In genomic region chr12:79115743-79116142, GRCh38 we compare ENCODE assay signal across 17 cellular contexts.
DNase-seq lines count a peak whose midpoint lies in the region; ATAC-seq and TF ChIP-seq lines count a peak whose summit lies in the region.
"Had no signal": no experiment of that assay in that cellular context is flagged by ENCODE, and none has a peak within 500 bp of the region (broad histone marks: within the 10 kb centered on the region; RNA-seq: fewer than 3 reads in every experiment).

No MANE protein-coding gene starts in this region.

- H3K4me1 Mint-ChIP-seq in stimulated activated effector memory CD8-positive, alpha-beta T cell treated with anti-CD3 and anti-CD28 coated beads, Interleukin-12 subunit alpha, Interleukin-12 subunit beta, amount 100 ng/mL, for 72 hours = no peaks in the 10 kb centered on the region
- H3K4me1 Mint-ChIP-seq: CD4-positive, alpha-beta memory T cell had no signal

- no peak overlapping the region for H3K4me3 Mint-ChIP-seq in stimulated activated effector memory CD8-positive, alpha-beta T cell treated with anti-CD3 and anti-CD28 coated beads, Interleukin-12 subunit alpha, Interleukin-12 subunit beta, amount 100 ng/mL, for 72 hours
- H3K4me3 Mint-ChIP-seq: CD4-positive, alpha-beta memory T cell had no signal

- H3K27me3 ChIP-seq in left lung = no peaks in the 10 kb centered on the region

- H3K4me3 ChIP-seq in left lung = no peak overlapping the region
- H3K4me3 ChIP-seq: HAP-1 had no signal

- TF ChIP-seq CTCF in left lung (IDR thresholded peaks at IDR 0.05) = no peak

- no peaks in the 10 kb centered on the region for H3K36me3 ChIP-seq in left lung
- H3K36me3 ChIP-seq: HAP-1 had no signal

- peaks cover 15% of the 10 kb centered on the region for H3K9me3 Mint-ChIP-seq in stimulated activated effector memory CD8-positive, alpha-beta T cell treated with anti-CD3 and anti-CD28 coated beads, Interleukin-12 subunit alpha, Interleukin-12 subunit beta, amount 100 ng/mL, for 72 hours

- ATAC-seq in GM18517 (IDR thresholded peaks at IDR 0.05; ENCODE audit: unreplicated experiment) = peak; percentile 77
- peak; percentile 85 for ATAC-seq in GM19463 (IDR thresholded peaks at IDR 0.05; ENCODE audit: unreplicated experiment)
- peak; percentile 40 for ATAC-seq in HG02610 (IDR thresholded peaks at IDR 0.05; ENCODE audit: unreplicated experiment)
- ATAC-seq in HG03342 (IDR thresholded peaks at IDR 0.05; ENCODE audit: unreplicated experiment) = peak; percentile 71
- no peak for ATAC-seq in left lung
- no peak for ATAC-seq in HG03139 (IDR thresholded peaks at IDR 0.05; ENCODE audit: unreplicated experiment)
- no peak for ATAC-seq in stimulated activated effector memory CD8-positive, alpha-beta T cell treated with anti-CD3 and anti-CD28 coated beads, Interleukin-12 subunit alpha, Interleukin-12 subunit beta, amount 100 ng/mL, for 72 hours

- H3K27ac ChIP-seq in left lung = no peak overlapping the region

- intact Hi-C loops in left lung (cut with DNase I) = no loop called here

- no peak overlapping the region for H3K27ac Mint-ChIP-seq in stimulated activated effector memory CD8-positive, alpha-beta T cell treated with anti-CD3 and anti-CD28 coated beads, Interleukin-12 subunit alpha, Interleukin-12 subunit beta, amount 100 ng/mL, for 72 hours
- H3K27ac Mint-ChIP-seq: CD4-positive, alpha-beta memory T cell had no signal

- H3K4me1 ChIP-seq in left lung = no peaks in the 10 kb centered on the region

- DNase-seq in left lung (no peak), COLO668 (lab: John Stamatoyannopoulos, UW; ENCODE audit: unreplicated experiment) (no peak)
- DNase-seq in stimulated activated effector memory CD8-positive, alpha-beta T cell treated with anti-CD3 and anti-CD28 coated beads, Interleukin-12 subunit alpha, Interleukin-12 subunit beta, amount 100 ng/mL, for 72 hours (ENCODE audit: low spot score in 2 of 2) = no peak
- DNase-seq: CD4-positive, alpha-beta memory T cell; MV-4-11; NCI-H1930; NCI-H2171; NCI-H446; NK-92 treated with Interleukin-12 subunit alpha and Interleukin-12 subunit beta, amount 100 ng/mL, for 24 hours; RPMI8226; SIG-M5 had no signal

- H3K9me3 ChIP-seq in left lung = no peaks in the 10 kb centered on the region
- H3K9me3 ChIP-seq: HAP-1 had no signal

- H3K36me3 Mint-ChIP-seq in stimulated activated effector memory CD8-positive, alpha-beta T cell treated with anti-CD3 and anti-CD28 coated beads, Interleukin-12 subunit alpha, Interleukin-12 subunit beta, amount 100 ng/mL, for 72 hours = no peaks in the 10 kb centered on the region
- H3K36me3 Mint-ChIP-seq: CD4-positive, alpha-beta memory T cell had no signal

Comparison
In these comparisons a context has a peak if more than half of its experiments do, and no peak if none do; other contexts are left out.
1. ATAC-seq: peak in GM18517 (single experiment), GM19463 (single experiment), HG02610 (single experiment) and HG03342 (single experiment); none in left lung (single experiment), HG03139 (single experiment) and stimulated activated effector memory CD8-positive, alpha-beta T cell treated with anti-CD3 and anti-CD28 coated beads, Interleukin-12 subunit alpha, Interleukin-12 subunit beta, amount 100 ng/mL, for 72 hours (single experiment).